ENCODE assay signal across 8 cellular contexts in genomic region chr7:27096756-27097514, GRCh38. TPM values are rescaled to one million over a fixed set of nuclear protein-coding genes. Genes with fewer than 3 reads are reported as not detected.
DNase-seq lines count a peak whose midpoint lies in the region; ATAC-seq and TF ChIP-seq lines count a peak whose summit lies in the region.

No MANE protein-coding gene starts in this region.

- DNase-seq in ACHN (peak; percentile 70), SJCRH30 (peak; percentile 48 to 63), occipital lobe (lab: John Stamatoyannopoulos, UW) (no peak), activated gamma-delta T cell (lab: John Stamatoyannopoulos, UW) (no peak)

- in situ Hi-C loops in ACHN (cut with HindIII; ENCODE audit: low pct_ligation_motif_present, low pct_unique_long_range_greater_than_20kb, low sequenced_read_pairs), result no loop called here

- H3K4me1 ChIP-seq in SJCRH30, result no peaks in the 10 kb centered on the region

- H3K4me3 ChIP-seq in GM12875 (ENCODE audit: low read depth, low read length) (peak overlapping the region; percentile 71), SJCRH30 (peak overlapping the region; percentile 65), neural cell (ENCODE audit: low read length) (peak overlapping the region; percentile 63)

- H3K9ac ChIP-seq in neural cell (ENCODE audit: low read length), result no peak overlapping the region

- no peaks in the 10 kb centered on the region for H4K20me1 ChIP-seq in neural cell (ENCODE audit: insufficient read depth)

- H3K27me3 ChIP-seq in SJCRH30 (no peaks in the 10 kb centered on the region), neural cell (ENCODE audit: insufficient read depth, low read depth, low read length) (peaks cover 100% of the 10 kb centered on the region)

- no peaks in the 10 kb centered on the region for H3K9me3 ChIP-seq in SJCRH30 (replicated peaks)
- peaks cover 3% of the 10 kb centered on the region for H3K9me3 ChIP-seq in neural cell (ENCODE audit: low read length)

- no peak overlapping the region for H2AFZ ChIP-seq in neural cell (ENCODE audit: low read depth, low read length)

- ATAC-seq in esophagus mucosa (peak; percentile 19), HG02970 (IDR thresholded peaks at IDR 0.05; ENCODE audit: low FRiP score, unreplicated experiment) (no peak)

- H3K9me2 ChIP-seq in neural cell (ENCODE audit: insufficient read depth, low read length), result no peaks in the 10 kb centered on the region

- peak overlapping the region; percentile 63 for H3K27ac ChIP-seq in SJCRH30
- no peak overlapping the region for H3K27ac ChIP-seq in neural cell (ENCODE audit: low read length)

- H3K36me3 ChIP-seq in SJCRH30 (peaks cover 11% of the 10 kb centered on the region), neural cell (ENCODE audit: insufficient read depth, low read length) (no peaks in the 10 kb centered on the region)

- H3F3A ChIP-seq in neural cell (ENCODE audit: insufficient read depth, low read length, poor library complexity, severe bottlenecking), result no peaks in the 10 kb centered on the region

- TF ChIP-seq CTCF in GM12875 (IDR thresholded peaks at IDR 0.05; ENCODE audit: borderline replicate concordance, insufficient read depth, low read depth, low read length), result no peak
- no peak for TF ChIP-seq CTCF in neural cell (IDR thresholded peaks at IDR 0.05; ENCODE audit: poor library complexity, severe bottlenecking)

- no peak for TF ChIP-seq EP300 in neural cell (conservative IDR thresholded peaks at IDR 0.05; ENCODE audit: poor library complexity, severe bottlenecking)

- no peak overlapping the region for H3K4me2 ChIP-seq in neural cell (ENCODE audit: low read length)

- H3K79me2 ChIP-seq in neural cell (replicated peaks; ENCODE audit: insufficient read depth, low read length), result no peaks in the 10 kb centered on the region

- TF ChIP-seq RAD21 in neural cell (conservative IDR thresholded peaks at IDR 0.05), result no peak

TF ChIP-seq in neural cell, 6 proteins besides CTCF, POLR2A, EP300 and RAD21:
- TF ChIP-seq, protein P1, sequence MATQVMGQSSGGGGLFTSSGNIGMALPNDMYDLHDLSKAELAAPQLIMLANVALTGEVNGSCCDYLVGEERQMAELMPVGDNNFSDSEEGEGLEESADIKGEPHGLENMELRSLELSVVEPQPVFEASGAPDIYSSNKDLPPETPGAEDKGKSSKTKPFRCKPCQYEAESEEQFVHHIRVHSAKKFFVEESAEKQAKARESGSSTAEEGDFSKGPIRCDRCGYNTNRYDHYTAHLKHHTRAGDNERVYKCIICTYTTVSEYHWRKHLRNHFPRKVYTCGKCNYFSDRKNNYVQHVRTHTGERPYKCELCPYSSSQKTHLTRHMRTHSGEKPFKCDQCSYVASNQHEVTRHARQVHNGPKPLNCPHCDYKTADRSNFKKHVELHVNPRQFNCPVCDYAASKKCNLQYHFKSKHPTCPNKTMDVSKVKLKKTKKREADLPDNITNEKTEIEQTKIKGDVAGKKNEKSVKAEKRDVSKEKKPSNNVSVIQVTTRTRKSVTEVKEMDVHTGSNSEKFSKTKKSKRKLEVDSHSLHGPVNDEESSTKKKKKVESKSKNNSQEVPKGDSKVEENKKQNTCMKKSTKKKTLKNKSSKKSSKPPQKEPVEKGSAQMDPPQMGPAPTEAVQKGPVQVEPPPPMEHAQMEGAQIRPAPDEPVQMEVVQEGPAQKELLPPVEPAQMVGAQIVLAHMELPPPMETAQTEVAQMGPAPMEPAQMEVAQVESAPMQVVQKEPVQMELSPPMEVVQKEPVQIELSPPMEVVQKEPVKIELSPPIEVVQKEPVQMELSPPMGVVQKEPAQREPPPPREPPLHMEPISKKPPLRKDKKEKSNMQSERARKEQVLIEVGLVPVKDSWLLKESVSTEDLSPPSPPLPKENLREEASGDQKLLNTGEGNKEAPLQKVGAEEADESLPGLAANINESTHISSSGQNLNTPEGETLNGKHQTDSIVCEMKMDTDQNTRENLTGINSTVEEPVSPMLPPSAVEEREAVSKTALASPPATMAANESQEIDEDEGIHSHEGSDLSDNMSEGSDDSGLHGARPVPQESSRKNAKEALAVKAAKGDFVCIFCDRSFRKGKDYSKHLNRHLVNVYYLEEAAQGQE (IDR thresholded peaks at IDR 0.05; ENCODE audit: borderline replicate concordance), result no peak
- TF ChIP-seq SMC3 (conservative IDR thresholded peaks at IDR 0.05; ENCODE audit: poor library complexity), result no peak
- TF ChIP-seq EZH2 (IDR thresholded peaks at IDR 0.05; ENCODE audit: borderline replicate concordance, insufficient read depth, low read length, poor library complexity, severe bottlenecking), result no peak
- TF ChIP-seq POLR2AphosphoS5 (IDR thresholded peaks at IDR 0.05), result peak; percentile 43
- TF ChIP-seq MXI1 (conservative IDR thresholded peaks at IDR 0.05; ENCODE audit: poor library complexity, severe bottlenecking), result no peak
- no peak for TF ChIP-seq TAF1 (IDR thresholded peaks at IDR 0.05; ENCODE audit: low read depth)

RNA-seq across cellular contexts. Expression of gene HOXA1, which starts 1.1 kb away (rescaled TPM):
- 6.8 and 7.3 TPM in 2 replicates for total RNA-seq in SJCRH30 (2014; rRNA removed; shearing (Covaris generic))
- total RNA-seq in esophagus mucosa (3.2 TPM), occipital lobe (not detected)
- polyA plus RNA-seq in neural cell, result not detected in 2 replicates
- polyA minus RNA-seq in neural cell, result not detected in 2 replicates

RNA-seq across cellular contexts. Expression of gene HOXA2, which starts 5.5 kb away (rescaled TPM):
- total RNA-seq in SJCRH30 (2014; rRNA removed; shearing (Covaris generic)), result 2.8 and 4.2 TPM in 2 replicates
- total RNA-seq in esophagus mucosa, result 1.1 TPM
- polyA plus RNA-seq in neural cell, result not detected in 2 replicates
- not detected in 2 replicates for polyA minus RNA-seq in neural cell
- not detected for total RNA-seq in occipital lobe

RNA-seq across cellular contexts. Expression of gene HOXA4, which starts 33.6 kb away (rescaled TPM):
- total RNA-seq in SJCRH30 (2014; rRNA removed; shearing (Covaris generic)), result 5.3 and 5.6 TPM in 2 replicates
- total RNA-seq in esophagus mucosa, result 5.5 TPM
- not detected in 2 replicates for polyA plus RNA-seq in neural cell
- polyA minus RNA-seq in neural cell, result not detected in 2 replicates
- not detected for total RNA-seq in occipital lobe

RNA-seq across cellular contexts. Expression of gene HOXA5, which starts 46.5 kb away (rescaled TPM):
- total RNA-seq in SJCRH30 (2014; rRNA removed; shearing (Covaris generic)), result 10.4 and 11.9 TPM in 2 replicates
- 5.6 TPM for total RNA-seq in esophagus mucosa
- not detected in 2 replicates for polyA plus RNA-seq in neural cell
- not detected in 2 replicates for polyA minus RNA-seq in neural cell
- total RNA-seq in occipital lobe, result not detected

RNA-seq across cellular contexts. Expression of gene HOXA6, which starts 50.6 kb away (rescaled TPM):
- total RNA-seq in SJCRH30 (2014; rRNA removed; shearing (Covaris generic)), result 3.8 and 4.6 TPM in 2 replicates
- 1.7 TPM for total RNA-seq in esophagus mucosa
- not detected in 2 replicates for polyA plus RNA-seq in neural cell
- polyA minus RNA-seq in neural cell, result not detected in 2 replicates
- not detected for total RNA-seq in occipital lobe

Comparison
In these comparisons a context has a peak if more than half of its experiments do, and no peak if none do; other contexts are left out.
1. DNase-seq: peak in ACHN (single experiment) and SJCRH30 (2 of 2); none in occipital lobe (single experiment) and activated gamma-delta T cell (single experiment).
2. Peak in every context shown above with its lines, with median percentiles within 50 percentile points of each other: H3K4me3 ChIP-seq.